18 cellular contexts compared by ENCODE assay signal in genomic region chr3:147406255-147407023, GRCh38.
DNase-seq lines count a peak whose midpoint lies in the region; ATAC-seq and TF ChIP-seq lines count a peak whose summit lies in the region.
"Had no signal": no experiment of that assay in that cellular context is flagged by ENCODE, and none has a peak within 500 bp of the region (broad histone marks: within the 10 kb centered on the region; RNA-seq: fewer than 3 reads in every experiment).

Gene ZIC4, minus strand, starts transcription at chr3:147406543. Its CDS starts 3,746 bp downstream, at chr3:147402797.

- H3K9ac ChIP-seq in HUES48 (ENCODE audit: low read depth, low read length) = no peak within 1 kb of the TSS
- no peak within 1 kb of the TSS for H3K9ac ChIP-seq in iPS-18a (ENCODE audit: low read length)
- H3K9ac ChIP-seq: SK-N-SH had no signal

- H3K9me3 ChIP-seq in HUES48 (ENCODE audit: control insufficient read depth, insufficient read depth, low read length) (no peaks in the 10 kb centered on the region), iPS-18a (ENCODE audit: control insufficient read depth, low read depth, low read length) (no peaks in the 10 kb centered on the region)
- H3K9me3 ChIP-seq: left lung, SK-N-SH had no signal

- peaks cover 73% of the 10 kb centered on the region for H3K4me1 ChIP-seq in HUES48 (ENCODE audit: control insufficient read depth, insufficient read depth, low read length)
- H3K4me1 ChIP-seq in iPS-18a (ENCODE audit: control insufficient read depth, low read depth, low read length) = peaks cover 66% of the 10 kb centered on the region
- H3K4me1 ChIP-seq: BE2C had no signal

- peaks cover 100% of the 10 kb centered on the region for H3K27me3 ChIP-seq in HUES48 (ENCODE audit: control insufficient read depth, insufficient read depth, low read length)
- peaks cover 100% of the 10 kb centered on the region for H3K27me3 ChIP-seq in iPS-18a (ENCODE audit: control insufficient read depth, insufficient read depth, low read length)

- ATAC-seq in HG02885 (IDR thresholded peaks at IDR 0.05; ENCODE audit: poor library complexity, unreplicated experiment) = no peak
- ATAC-seq: activated CD8-positive, alpha-beta T cell treated with anti-CD3 and anti-CD28 coated beads for 36 hours; activated T-helper 17 cell treated with anti-CD3 and anti-CD28 coated beads, Interleukin-2, amount 50 U/mL, for 72 hours; left lung had no signal

- peak; percentile 75 for DNase-seq in astrocyte of the spinal cord (ENCODE audit: low read depth, low spot score)
- DNase-seq in substantia nigra (lab: John Stamatoyannopoulos, UW) = no peak
- no peak for DNase-seq in NCI-H1436 (lab: John Stamatoyannopoulos, UW)
- no peak for DNase-seq in activated CD8-positive, alpha-beta memory T cell treated with anti-CD3 and anti-CD28 coated beads for 24 hours
- DNase-seq in T-helper 9 cell = no peak
- DNase-seq: activated CD8-positive, alpha-beta T cell treated with anti-CD3 and anti-CD28 coated beads for 36 hours; amniotic stem cell; BE2C; DMS153; left lung; NCI-H2029; NCI-H510A treated with DMSO at 0.1 percent for 48 hours; PC-9; SK-N-SH had no signal

- H3K27ac ChIP-seq in HUES48 (ENCODE audit: low read depth, low read length) (peak within 1 kb of the TSS; percentile 17), iPS-18a (ENCODE audit: low read length) (no peak within 1 kb of the TSS), substantia nigra (ENCODE audit: low read depth, low read length, poor library complexity, severe bottlenecking) (peak within 1 kb of the TSS; percentile 54)
- H3K27ac ChIP-seq: left lung, PC-9 had no signal

- peak within 1 kb of the TSS; percentile 61; the same call in 1 of the 2 replicates for H3K4me3 ChIP-seq in HUES48 (ENCODE audit: low read depth, low read length)
- H3K4me3 ChIP-seq in astrocyte of the spinal cord (ENCODE audit: low read depth, low read length) = peak within 1 kb of the TSS; percentile 54
- H3K4me3 ChIP-seq in iPS-18a (ENCODE audit: low read length) = peak within 1 kb of the TSS; percentile 69
- H3K4me3 ChIP-seq: left lung, PC-9 had no signal

- in situ Hi-C loops in astrocyte of the spinal cord (cut with HindIII; ENCODE audit: low sequenced_read_pairs) = no loop called here

- TF ChIP-seq CTCF in astrocyte of the spinal cord (IDR thresholded peaks at IDR 0.05; ENCODE audit: low read depth, low read length) = no peak

- H3K36me3 ChIP-seq in HUES48 (ENCODE audit: control insufficient read depth, insufficient read depth, low read length) (no peaks in the 10 kb centered on the region), iPS-18a (ENCODE audit: control insufficient read depth, low read depth, low read length) (no peaks in the 10 kb centered on the region)
- H3K36me3 ChIP-seq: BE2C, left lung had no signal
